ENCODE assay signal across 8 cellular contexts in genomic region chr22:46073683-46074504, GRCh38.
DNase-seq lines count a peak whose midpoint lies in the region; ATAC-seq and TF ChIP-seq lines count a peak whose summit lies in the region.

No MANE protein-coding gene starts in this region.

- DNase-seq in A673 (ENCODE audit: low spot score) (peak; percentile 67), IMR-90 (peak; percentile 42), caudate nucleus (lab: John Stamatoyannopoulos, UW) (peak in 16 of 61 donors; percentile 41 to 73 (median 63)), memory B cell (ENCODE audit: low spot score in 2 of 2) (no peak), GOT3 (lab: John Stamatoyannopoulos, UW) (no peak)
- DNase-seq in effector memory CD4-positive, alpha-beta T cell = no peak

- TF ChIP-seq RAD21 in IMR-90 (IDR thresholded peaks at IDR 0.05; ENCODE audit: low read length) = no peak

- peak overlapping the region; percentile 11 for H3K4me3 Mint-ChIP-seq in memory B cell

- no peaks in the 10 kb centered on the region for H3K9me3 Mint-ChIP-seq in memory B cell

- H4K91ac ChIP-seq in IMR-90 (ENCODE audit: insufficient read depth, low read depth, low read length) = peak overlapping the region; percentile 68

- peaks cover 0 to 22% of the 10 kb centered on the region in 2 experiments; a peak in 3 of 4 replicates for H3K79me1 ChIP-seq in IMR-90 (ENCODE audit: low read depth in 1 of 2, low read length in 2 of 2)

- H3K27me3 ChIP-seq in A673 (replicated peaks; ENCODE audit: insufficient read depth, low read depth, low read length, poor library complexity) (no peaks in the 10 kb centered on the region), IMR-90 (ENCODE audit: control insufficient read depth, insufficient read depth, low read length) (no peaks in the 10 kb centered on the region)
- no peaks in the 10 kb centered on the region for H3K27me3 ChIP-seq in effector memory CD4-positive, alpha-beta T cell (replicated peaks; ENCODE audit: control insufficient read depth, insufficient read depth, low read length, poor library complexity, severe bottlenecking)

- peak overlapping the region; percentile 85 for H3K4me3 ChIP-seq in A673 (ENCODE audit: low read depth, low read length, poor library complexity, severe bottlenecking)
- peak overlapping the region; percentile 96 for H3K4me3 ChIP-seq in IMR-90 (ENCODE audit: insufficient read depth, low read depth, low read length)
- no peak overlapping the region for H3K4me3 ChIP-seq in effector memory CD4-positive, alpha-beta T cell (ENCODE audit: insufficient read depth, low read depth, low read length, poor library complexity, severe bottlenecking)

- H3K27ac Mint-ChIP-seq in memory B cell = no peak overlapping the region

- H4K20me1 ChIP-seq in IMR-90 (ENCODE audit: insufficient read depth, low read length) = peaks cover 53% of the 10 kb centered on the region

- H2AK9ac ChIP-seq in IMR-90 (replicated peaks; ENCODE audit: low read depth, low read length, poor library complexity) = peak overlapping the region; percentile 95

- H3K56ac ChIP-seq in IMR-90 (ENCODE audit: extremely low read depth, insufficient read depth, low read length) = peak overlapping the region; percentile 79

- H3K14ac ChIP-seq in IMR-90 (replicated peaks; ENCODE audit: low read depth, low read length) = peak overlapping the region; percentile 96

- 0 out of 2 replicates have a peak, but pooled peaks have one; percentile 22 for TF ChIP-seq POLR2A in IMR-90 (IDR thresholded peaks at IDR 0.05; ENCODE audit: low read depth, low read length)

- peaks cover 13% of the 10 kb centered on the region for H3K9me1 ChIP-seq in IMR-90 (ENCODE audit: insufficient read depth, low read length)

- CTCF ChIA-PET in A673 (lab: Charles Lee) = no interaction called here
- CTCF ChIA-PET in IMR-90 (lab: Yijun Ruan, JAX) = interaction anchor here (0.6 to 1.9 kb wide), 2 partner anchors 68 to 78 kb away, joined by 3 to 7 read pairs; no protein-coding TSS in a partner anchor

- no peaks in the 10 kb centered on the region for H3K36me3 Mint-ChIP-seq in memory B cell

- ATAC-seq in IMR-90 (ENCODE audit: low read depth) = 0 out of 2 replicates have a peak, but pooled peaks have one; percentile 2
- ATAC-seq in memory B cell (ENCODE audit: low read depth) = no peak
- no peak for ATAC-seq in HG03460 (IDR thresholded peaks at IDR 0.05; ENCODE audit: unreplicated experiment)
- no peak for ATAC-seq in HG02870 (IDR thresholded peaks at IDR 0.05; ENCODE audit: unreplicated experiment)

- H4K8ac ChIP-seq in IMR-90 (ENCODE audit: low read depth in 2 of 2, low read length in 2 of 2) = peak overlapping the region; percentile 52 to 56; a peak in 3 of 4 replicates

- no peaks in the 10 kb centered on the region for H3K27me3 Mint-ChIP-seq in memory B cell

- H2BK20ac ChIP-seq in IMR-90 (ENCODE audit: low read depth, low read length) = no peak overlapping the region

- no peak for TF ChIP-seq CTCF in A673 (conservative IDR thresholded peaks at IDR 0.05; ENCODE audit: low read depth, low read length)
- no peak for TF ChIP-seq CTCF in IMR-90 (conservative IDR thresholded peaks at IDR 0.05; ENCODE audit: low read depth, low read length)

- peak overlapping the region; percentile 52 for H2BK120ac ChIP-seq in IMR-90 (ENCODE audit: low read depth, low read length)

- H3K9me3 ChIP-seq in A673 (ENCODE audit: low read depth, low read length, poor library complexity, severe bottlenecking) (no peaks in the 10 kb centered on the region), IMR-90 (ENCODE audit: control insufficient read depth, insufficient read depth, low read length) (no peaks in the 10 kb centered on the region)
- H3K9me3 ChIP-seq in effector memory CD4-positive, alpha-beta T cell (ENCODE audit: control insufficient read depth, low read length) = no peaks in the 10 kb centered on the region

- H3K4me1 Mint-ChIP-seq in memory B cell = peaks cover 10% of the 10 kb centered on the region

- peak overlapping the region; percentile 68; the same call in 1 of the 2 replicates for H3K18ac ChIP-seq in IMR-90 (ENCODE audit: low read depth, low read length)

- H2AK5ac ChIP-seq in IMR-90 (ENCODE audit: low read depth, low read length) = peak overlapping the region; percentile 69

- peak overlapping the region; percentile 74 for H2AFZ ChIP-seq in IMR-90 (replicated peaks; ENCODE audit: low read length, poor library complexity)

- H4K5ac ChIP-seq in IMR-90 (ENCODE audit: low read depth, low read length) = peak overlapping the region; percentile 40

- H3K27ac ChIP-seq in A673 (ENCODE audit: low read depth, low read length, poor library complexity, severe bottlenecking) (peak overlapping the region; percentile 98), IMR-90 (ENCODE audit: insufficient read depth, low read length) (peak overlapping the region; percentile 88), caudate nucleus (ENCODE audit: low read depth, low read length) (peak overlapping the region; percentile 84)
- no peak overlapping the region for H3K27ac ChIP-seq in effector memory CD4-positive, alpha-beta T cell (ENCODE audit: insufficient read depth, low read length, poor library complexity, severe bottlenecking)

- peak overlapping the region; percentile 92 for H2BK5ac ChIP-seq in IMR-90 (ENCODE audit: low read depth, low read length, poor library complexity, severe bottlenecking)

- intact Hi-C loops in A673 (cut with micrococcal nuclease; ENCODE audit: unreplicated experiment) = no loop called here
- intact Hi-C loops in IMR-90 (cut with micrococcal nuclease) = loop anchor here (1.0 to 5.0 kb wide), 2 partner anchors 43 to 61 kb away; no protein-coding TSS in a partner anchor

- H3K4me1 ChIP-seq in A673 (ENCODE audit: insufficient read depth, low read length, poor library complexity, severe bottlenecking) = peaks cover 33% of the 10 kb centered on the region
- peaks cover 35% of the 10 kb centered on the region for H3K4me1 ChIP-seq in IMR-90 (ENCODE audit: control insufficient read depth, insufficient read depth, low read length)
- H3K4me1 ChIP-seq in effector memory CD4-positive, alpha-beta T cell (ENCODE audit: control insufficient read depth, insufficient read depth, low read length, poor library complexity, severe bottlenecking) = peaks cover 18% of the 10 kb centered on the region

- 23% methylated on average over 19 of the region's 28 CpGs; no CpG with 5 or more reads in 1 of the 2 experiments for WGBS in IMR-90 (ENCODE audit: extremely low coverage in 2 of 2, insufficient read length in 1 of 2), 2 experiments

- in situ Hi-C loops in IMR-90 (cut with MboI; ENCODE audit: low sequenced_read_pairs) = no loop called here

- BruUV-seq in A673 (replicated peaks; lab: Mats Ljungman, UMichigan) (no TSS peak), IMR-90 (replicated peaks; lab: Mats Ljungman, UMichigan) (no TSS peak)

- H3K23ac ChIP-seq in IMR-90 (ENCODE audit: low read depth, low read length) = peak overlapping the region; percentile 96

- POLR2A ChIA-PET in A673 (lab: Charles Lee; ENCODE audit: low non-redundant PET) (interaction anchor here (0.5 to 0.7 kb wide), 2 partner anchors 38 to 43 kb away, joined by 3 to 25 read pairs; no protein-coding TSS in a partner anchor), IMR-90 (lab: Charles Lee; ENCODE audit: unreplicated experiment) (interaction anchor here (0.7 kb wide), 1 partner anchor 216 kb away, joined by 4 read pairs; no protein-coding TSS in a partner anchor)

- peaks cover 40% of the 10 kb centered on the region for H3K36me3 ChIP-seq in A673 (ENCODE audit: insufficient read depth, low read length, poor library complexity, severe bottlenecking)
- peaks cover 25% of the 10 kb centered on the region for H3K36me3 ChIP-seq in IMR-90 (ENCODE audit: control insufficient read depth, insufficient read depth, low read length)
- H3K36me3 ChIP-seq in effector memory CD4-positive, alpha-beta T cell (ENCODE audit: control insufficient read depth, insufficient read depth, low read length) = no peaks in the 10 kb centered on the region

- H3K9ac ChIP-seq in IMR-90 (ENCODE audit: low read depth, low read length) = peak overlapping the region; percentile 95

- peak overlapping the region; percentile 83 for H3K4me2 ChIP-seq in IMR-90 (ENCODE audit: low read depth, low read length)

- no peak overlapping the region; the same call in 2 of the 3 replicates for H2BK15ac ChIP-seq in IMR-90 (ENCODE audit: low read depth, low read length)

- H3K4ac ChIP-seq in IMR-90 (ENCODE audit: low read depth, low read length) = peak overlapping the region; percentile 68

- dilution Hi-C loops in IMR-90 (cut with HindIII; ENCODE audit: low sequenced_read_pairs, unreplicated experiment) = no loop called here

TF ChIP-seq in IMR-90, 13 proteins besides CTCF, POLR2A, EP300 and RAD21:
- TF ChIP-seq MAZ (IDR thresholded peaks at IDR 0.05; ENCODE audit: borderline replicate concordance, low read depth, low read length) (no peak), MXI1 (IDR thresholded peaks at IDR 0.05; ENCODE audit: borderline replicate concordance, low read depth, low read length) (0 out of 2 replicates have a peak, but pooled peaks have one; percentile 7)

Comparison
In these comparisons a context has a peak if more than half of its experiments do, and no peak if none do; other contexts are left out.
1. DNase-seq: peak in A673 (single experiment) and IMR-90 (single experiment); none in memory B cell (0 of 2), effector memory CD4-positive, alpha-beta T cell (0 of 3) and GOT3 (single experiment).